1 cellular context compared by ENCODE assay signal in the genomic region with DNA sequence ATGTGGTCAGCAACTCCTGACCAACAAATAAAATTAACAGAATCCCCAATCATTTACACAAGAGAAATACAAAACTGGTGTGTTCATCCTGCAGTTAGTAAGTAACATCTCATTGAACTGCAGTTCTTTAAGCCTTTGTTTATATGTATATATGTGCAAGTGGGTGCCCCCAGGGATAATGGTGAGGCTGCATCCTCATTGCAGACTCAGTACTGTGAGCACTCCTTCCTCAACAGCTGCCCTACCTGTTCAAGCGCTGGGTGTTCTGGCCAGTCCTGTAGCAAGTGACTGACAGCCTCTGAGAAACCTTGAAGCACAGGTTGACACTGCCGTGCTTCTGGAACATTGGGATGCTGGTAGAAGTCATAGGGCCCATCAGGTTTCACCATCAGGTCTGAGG.
TF ChIP-seq lines count a peak whose summit lies in the region.

No MANE protein-coding gene starts in this region.

TF ChIP-seq in GM23338, 12 proteins besides CTCF, POLR2A, EP300 and RAD21 (continued from another document):
- TF ChIP-seq, protein P1, sequence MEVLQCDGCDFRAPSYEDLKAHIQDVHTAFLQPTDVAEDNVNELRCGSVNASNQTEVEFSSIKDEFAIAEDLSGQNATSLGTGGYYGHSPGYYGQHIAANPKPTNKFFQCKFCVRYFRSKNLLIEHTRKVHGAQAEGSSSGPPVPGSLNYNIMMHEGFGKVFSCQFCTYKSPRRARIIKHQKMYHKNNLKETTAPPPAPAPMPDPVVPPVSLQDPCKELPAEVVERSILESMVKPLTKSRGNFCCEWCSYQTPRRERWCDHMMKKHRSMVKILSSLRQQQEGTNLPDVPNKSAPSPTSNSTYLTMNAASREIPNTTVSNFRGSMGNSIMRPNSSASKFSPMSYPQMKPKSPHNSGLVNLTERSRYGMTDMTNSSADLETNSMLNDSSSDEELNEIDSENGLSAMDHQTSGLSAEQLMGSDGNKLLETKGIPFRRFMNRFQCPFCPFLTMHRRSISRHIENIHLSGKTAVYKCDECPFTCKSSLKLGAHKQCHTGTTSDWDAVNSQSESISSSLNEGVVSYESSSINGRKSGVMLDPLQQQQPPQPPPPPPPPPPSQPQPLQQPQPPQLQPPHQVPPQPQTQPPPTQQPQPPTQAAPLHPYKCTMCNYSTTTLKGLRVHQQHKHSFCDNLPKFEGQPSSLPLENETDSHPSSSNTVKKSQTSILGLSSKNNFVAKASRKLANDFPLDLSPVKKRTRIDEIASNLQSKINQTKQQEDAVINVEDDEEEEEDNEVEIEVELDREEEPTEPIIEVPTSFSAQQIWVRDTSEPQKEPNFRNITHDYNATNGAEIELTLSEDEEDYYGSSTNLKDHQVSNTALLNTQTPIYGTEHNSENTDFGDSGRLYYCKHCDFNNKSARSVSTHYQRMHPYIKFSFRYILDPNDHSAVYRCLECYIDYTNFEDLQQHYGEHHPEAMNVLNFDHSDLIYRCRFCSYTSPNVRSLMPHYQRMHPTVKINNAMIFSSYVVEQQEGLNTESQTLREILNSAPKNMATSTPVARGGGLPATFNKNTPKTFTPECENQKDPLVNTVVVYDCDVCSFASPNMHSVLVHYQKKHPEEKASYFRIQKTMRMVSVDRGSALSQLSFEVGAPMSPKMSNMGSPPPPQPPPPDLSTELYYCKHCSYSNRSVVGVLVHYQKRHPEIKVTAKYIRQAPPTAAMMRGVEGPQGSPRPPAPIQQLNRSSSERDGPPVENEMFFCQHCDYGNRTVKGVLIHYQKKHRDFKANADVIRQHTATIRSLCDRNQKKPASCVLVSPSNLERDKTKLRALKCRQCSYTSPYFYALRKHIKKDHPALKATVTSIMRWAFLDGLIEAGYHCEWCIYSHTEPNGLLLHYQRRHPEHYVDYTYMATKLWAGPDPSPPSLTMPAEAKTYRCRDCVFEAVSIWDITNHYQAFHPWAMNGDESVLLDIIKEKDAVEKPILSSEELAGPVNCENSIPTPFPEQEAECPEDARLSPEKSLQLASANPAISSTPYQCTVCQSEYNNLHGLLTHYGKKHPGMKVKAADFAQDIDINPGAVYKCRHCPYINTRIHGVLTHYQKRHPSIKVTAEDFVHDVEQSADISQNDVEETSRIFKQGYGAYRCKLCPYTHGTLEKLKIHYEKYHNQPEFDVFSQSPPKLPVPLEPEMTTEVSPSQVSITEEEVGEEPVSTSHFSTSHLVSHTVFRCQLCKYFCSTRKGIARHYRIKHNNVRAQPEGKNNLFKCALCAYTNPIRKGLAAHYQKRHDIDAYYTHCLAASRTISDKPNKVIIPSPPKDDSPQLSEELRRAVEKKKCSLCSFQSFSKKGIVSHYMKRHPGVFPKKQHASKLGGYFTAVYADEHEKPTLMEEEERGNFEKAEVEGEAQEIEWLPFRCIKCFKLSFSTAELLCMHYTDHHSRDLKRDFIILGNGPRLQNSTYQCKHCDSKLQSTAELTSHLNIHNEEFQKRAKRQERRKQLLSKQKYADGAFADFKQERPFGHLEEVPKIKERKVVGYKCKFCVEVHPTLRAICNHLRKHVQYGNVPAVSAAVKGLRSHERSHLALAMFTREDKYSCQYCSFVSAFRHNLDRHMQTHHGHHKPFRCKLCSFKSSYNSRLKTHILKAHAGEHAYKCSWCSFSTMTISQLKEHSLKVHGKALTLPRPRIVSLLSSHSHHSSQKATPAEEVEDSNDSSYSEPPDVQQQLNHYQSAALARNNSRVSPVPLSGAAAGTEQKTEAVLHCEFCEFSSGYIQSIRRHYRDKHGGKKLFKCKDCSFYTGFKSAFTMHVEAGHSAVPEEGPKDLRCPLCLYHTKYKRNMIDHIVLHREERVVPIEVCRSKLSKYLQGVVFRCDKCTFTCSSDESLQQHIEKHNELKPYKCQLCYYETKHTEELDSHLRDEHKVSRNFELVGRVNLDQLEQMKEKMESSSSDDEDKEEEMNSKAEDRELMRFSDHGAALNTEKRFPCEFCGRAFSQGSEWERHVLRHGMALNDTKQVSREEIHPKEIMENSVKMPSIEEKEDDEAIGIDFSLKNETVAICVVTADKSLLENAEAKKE (CRISPR knock-in tag; IDR thresholded peaks at IDR 0.05), result no peak
- TF ChIP-seq EZH2phosphoT487 (IDR thresholded peaks at IDR 0.05; ENCODE audit: unreplicated experiment) (no peak), STAT1 (IDR thresholded peaks at IDR 0.05; ENCODE audit: unreplicated experiment) (no peak)
